Comparison of ENCODE assay signal across 10 cellular contexts in genomic region chr4:41358626-41359025, GRCh38.
DNase-seq lines count a peak whose midpoint lies in the region; ATAC-seq and TF ChIP-seq lines count a peak whose summit lies in the region.
"Had no signal": no experiment of that assay in that cellular context is flagged by ENCODE, and none has a peak within 500 bp of the region (broad histone marks: within the 10 kb centered on the region; RNA-seq: fewer than 3 reads in every experiment).

No MANE protein-coding gene starts in this region.

- peak in 5 of 8 donors; percentile 22 to 48 (median 38) for ATAC-seq in heart right ventricle
- ATAC-seq: activated T-cell treated with anti-CD3 and anti-CD28 coated beads, Interleukin-2, amount 50 U/mL, for 4 hours had no signal

- TF ChIP-seq CTCF in heart right ventricle (IDR thresholded peaks at IDR 0.05) (no peak), spleen (IDR thresholded peaks at IDR 0.05 in 8 of 11, conservative IDR thresholded peaks at IDR 0.05 in 3 of 11) (no peak)

- intact Hi-C loops in heart right ventricle (cut with DNase I) (no loop called here), spleen (cut with DNase I; ENCODE audit: low total_unique reads) (no loop called here)

- 35 to 54% methylated on average over 3 of the region's 3 CpGs for WGBS in heart right ventricle, 2 donors
- WGBS in spleen, 5 donors = 89 to 98% (median 92%) methylated on average over 3 of the region's 3 CpGs

- DNase-seq in EL (peak; percentile 30), NCI-H748 (lab: John Stamatoyannopoulos, UW; ENCODE audit: unreplicated experiment) (peak; percentile 86), heart right ventricle (peak; percentile 40 to 62), spleen (peak; percentile 36), HUDEP-2 (lab: John Stamatoyannopoulos, UW; ENCODE audit: unreplicated experiment in 76 of 76) (no peak), SKM-1 (lab: John Stamatoyannopoulos, UW; ENCODE audit: unreplicated experiment) (no peak)
- no peak for DNase-seq in stimulated activated CD4-positive, alpha-beta T cell treated with anti-CD3 and anti-CD28 coated beads, Interleukin-1b, Interleukin-23, amount 100 ng/mL, for 48 hours
- DNase-seq: activated T-cell treated with anti-CD3 and anti-CD28 coated beads, Interleukin-2, amount 50 U/mL, for 4 hours; GOT3 had no signal

- H3K27ac ChIP-seq in heart right ventricle (peak overlapping the region; percentile 42 to 95 (median 60)), spleen (no peak overlapping the region)
- H3K27ac ChIP-seq: PC-9 had no signal

- H3K9me3 ChIP-seq in heart right ventricle (peaks cover 0 to 18% (median 0%) of the 10 kb centered on the region in 11 donors), spleen (peaks cover 0 to 12% (median 2%) of the 10 kb centered on the region in 8 donors)

- peaks cover 0 to 30% (median 20%) of the 10 kb centered on the region in 9 donors for H3K4me1 ChIP-seq in heart right ventricle
- H3K4me1 ChIP-seq in spleen = peaks cover 0 to 21% (median 4%) of the 10 kb centered on the region in 6 donors

- peaks cover 0 to 39% (median 0%) of the 10 kb centered on the region in 7 donors for H3K27me3 ChIP-seq in heart right ventricle
- peaks cover 0 to 59% (median 19%) of the 10 kb centered on the region in 7 donors for H3K27me3 ChIP-seq in spleen (replicated peaks in 1 of 7)

- TF ChIP-seq POLR2A in spleen (IDR thresholded peaks at IDR 0.05) = no peak

- H3K36me3 ChIP-seq in heart right ventricle = no peaks in the 10 kb centered on the region
- H3K36me3 ChIP-seq in spleen = no peaks in the 10 kb centered on the region

- H3K4me3 ChIP-seq in heart right ventricle = no peak overlapping the region
- H3K4me3 ChIP-seq in spleen = no peak overlapping the region
- H3K4me3 ChIP-seq: PC-9 had no signal

Comparison
In these comparisons a context has a peak if more than half of its experiments do, and no peak if none do; other contexts are left out.
1. DNase-seq: peak in EL (single experiment), NCI-H748 (single experiment), heart right ventricle (2 of 2) and spleen (single experiment); none in HUDEP-2 (0 of 76), SKM-1 (single experiment) and stimulated activated CD4-positive, alpha-beta T cell treated with anti-CD3 and anti-CD28 coated beads, Interleukin-1b, Interleukin-23, amount 100 ng/mL, for 48 hours (single experiment).
2. H3K27ac ChIP-seq: peak in heart right ventricle (10 of 10); none in spleen (0 of 8).